In genomic region chr2:216571909-216572513, GRCh38 we compare ENCODE assay signal across 1 cellular context.
TF ChIP-seq lines count a peak whose summit lies in the region.

No MANE protein-coding gene starts in this region.

TF ChIP-seq in HepG2, 621 proteins besides CTCF, POLR2A, EP300 and RAD21 (continued from another document and continues in another):
- TF ChIP-seq LCORL (IDR thresholded peaks at IDR 0.05) (no peak), LCORL (CRISPR knock-in tag; IDR thresholded peaks at IDR 0.05) (peak; percentile 11; the same call in 1 of the 2 replicates), ZNF263 (CRISPR knock-in tag; IDR thresholded peaks at IDR 0.05) (no peak), SMC3 (IDR thresholded peaks at IDR 0.05; ENCODE audit: low read length) (no peak), FOXM1 (CRISPR knock-in tag; IDR thresholded peaks at IDR 0.05) (no peak), MXD1 (CRISPR knock-in tag; IDR thresholded peaks at IDR 0.05) (no peak), ZNF3 (CRISPR knock-in tag; IDR thresholded peaks at IDR 0.05) (no peak), ZMAT5 (CRISPR knock-in tag; IDR thresholded peaks at IDR 0.05; ENCODE audit: borderline replicate concordance, low read depth) (no peak), ZNF292 (CRISPR knock-in tag; IDR thresholded peaks at IDR 0.05; ENCODE audit: borderline replicate concordance, low read depth) (0 out of 2 replicates have a peak, but pooled peaks have one; percentile 30), CREB1 (IDR thresholded peaks at IDR 0.05) (no peak; the same call in 1 of the 2 replicates), CREB1 (CRISPR knock-in tag; IDR thresholded peaks at IDR 0.05) (no peak), ZNF274 (CRISPR knock-in tag; IDR thresholded peaks at IDR 0.05) (no peak), MEF2D (CRISPR knock-in tag; IDR thresholded peaks at IDR 0.05) (peak; percentile 92), HINFP (CRISPR knock-in tag; IDR thresholded peaks at IDR 0.05; ENCODE audit: low read depth) (no peak), FOXP1 (IDR thresholded peaks at IDR 0.05) (no peak), FOXP1 (CRISPR knock-in tag; IDR thresholded peaks at IDR 0.05) (no peak), TEF (CRISPR knock-in tag; IDR thresholded peaks at IDR 0.05) (no peak), ZNF546 (CRISPR knock-in tag; conservative IDR thresholded peaks at IDR 0.05) (no peak), ZNF749 (CRISPR knock-in tag; IDR thresholded peaks at IDR 0.05; ENCODE audit: borderline replicate concordance) (no peak), HOXD1 (CRISPR knock-in tag; IDR thresholded peaks at IDR 0.05) (no peak; the same call in 1 of the 2 replicates), PAF1 (CRISPR knock-in tag; IDR thresholded peaks at IDR 0.05) (no peak), KDM3A (CRISPR knock-in tag; IDR thresholded peaks at IDR 0.05; ENCODE audit: low read depth) (no peak), ZNF776 (CRISPR knock-in tag; IDR thresholded peaks at IDR 0.05) (no peak), BCL6 (CRISPR knock-in tag; IDR thresholded peaks at IDR 0.05) (no peak), ARNTL (CRISPR knock-in tag; IDR thresholded peaks at IDR 0.05) (0 out of 2 replicates have a peak, but pooled peaks have one; percentile 17), KAT7 (CRISPR knock-in tag; IDR thresholded peaks at IDR 0.05; ENCODE audit: borderline replicate concordance) (no peak), ZNF354B (CRISPR knock-in tag; IDR thresholded peaks at IDR 0.05) (no peak), KDM2A (CRISPR knock-in tag; IDR thresholded peaks at IDR 0.05; ENCODE audit: borderline replicate concordance, low read depth) (0 out of 2 replicates have a peak, but pooled peaks have one; percentile 13), TFDP2 (CRISPR knock-in tag; IDR thresholded peaks at IDR 0.05) (no peak), FOSL2 (CRISPR knock-in tag; IDR thresholded peaks at IDR 0.05) (peak; percentile 95), CC2D1A (CRISPR knock-in tag; IDR thresholded peaks at IDR 0.05) (no peak), MAF1 (CRISPR knock-in tag; IDR thresholded peaks at IDR 0.05; ENCODE audit: borderline replicate concordance) (no peak), FOXA1 (IDR thresholded peaks at IDR 0.05) (no peak; the same call in 1 of the 2 replicates), FOXA1 (CRISPR knock-in tag; IDR thresholded peaks at IDR 0.05) (peak; percentile 70), ZUFSP (CRISPR knock-in tag; IDR thresholded peaks at IDR 0.05; ENCODE audit: borderline replicate concordance) (no peak), GPN1 (CRISPR knock-in tag; IDR thresholded peaks at IDR 0.05; ENCODE audit: borderline replicate concordance) (no peak), NFIC (IDR thresholded peaks at IDR 0.05; ENCODE audit: low read length) (peak; percentile 17; the same call in 1 of the 2 replicates), ZNF773 (CRISPR knock-in tag; IDR thresholded peaks at IDR 0.05; ENCODE audit: borderline replicate concordance) (no peak), POGK (CRISPR knock-in tag; conservative IDR thresholded peaks at IDR 0.05) (no peak), SALL1 (CRISPR knock-in tag; IDR thresholded peaks at IDR 0.05) (no peak; the same call in 1 of the 2 replicates), DNMT3B (CRISPR knock-in tag; conservative IDR thresholded peaks at IDR 0.05) (no peak; the same call in 1 of the 2 replicates), ZBTB3 (CRISPR knock-in tag; IDR thresholded peaks at IDR 0.05; ENCODE audit: borderline replicate concordance, low read depth) (no peak), CCDC6 (CRISPR knock-in tag; IDR thresholded peaks at IDR 0.05) (peak; percentile 16; the same call in 1 of the 2 replicates), HDAC2 (CRISPR knock-in tag; IDR thresholded peaks at IDR 0.05) (peak; percentile 7; the same call in 1 of the 2 replicates), TAF15 (IDR thresholded peaks at IDR 0.05; ENCODE audit: low read depth, low read length, poor library complexity, severe bottlenecking) (no peak), ERF (CRISPR knock-in tag; IDR thresholded peaks at IDR 0.05) (no peak), ZBTB33 (CRISPR knock-in tag; IDR thresholded peaks at IDR 0.05) (no peak), MYC (CRISPR knock-in tag; IDR thresholded peaks at IDR 0.05; ENCODE audit: borderline replicate concordance) (no peak), FOXO1 (CRISPR knock-in tag; IDR thresholded peaks at IDR 0.05) (no peak), YEATS4 (CRISPR knock-in tag; IDR thresholded peaks at IDR 0.05; ENCODE audit: borderline replicate concordance) (no peak), ZNF816 (CRISPR knock-in tag; IDR thresholded peaks at IDR 0.05; ENCODE audit: borderline replicate concordance) (no peak), ZFP36L2 (CRISPR knock-in tag; IDR thresholded peaks at IDR 0.05) (no peak), AKNA (CRISPR knock-in tag; IDR thresholded peaks at IDR 0.05; ENCODE audit: borderline replicate concordance) (no peak), TSC22D2 (CRISPR knock-in tag; IDR thresholded peaks at IDR 0.05; ENCODE audit: borderline replicate concordance) (no peak), RORA (CRISPR knock-in tag; IDR thresholded peaks at IDR 0.05) (0 out of 2 replicates have a peak, but pooled peaks have one; percentile 80), GATAD2A (CRISPR knock-in tag; IDR thresholded peaks at IDR 0.05) (peak; percentile 67), ZFP82 (CRISPR knock-in tag; IDR thresholded peaks at IDR 0.05; ENCODE audit: borderline replicate concordance) (no peak), BRCA1 (CRISPR knock-in tag; IDR thresholded peaks at IDR 0.05) (no peak), KLF9 (CRISPR knock-in tag; IDR thresholded peaks at IDR 0.05; ENCODE audit: low read depth) (no peak), ZNF781 (CRISPR knock-in tag; IDR thresholded peaks at IDR 0.05; ENCODE audit: borderline replicate concordance, not compliant biosample characterization) (no peak), TGIF2 (CRISPR knock-in tag; IDR thresholded peaks at IDR 0.05) (no peak), ZNF784 (CRISPR knock-in tag; IDR thresholded peaks at IDR 0.05; ENCODE audit: borderline replicate concordance) (no peak), PTBP1 (IDR thresholded peaks at IDR 0.05; ENCODE audit: low read depth, low read length, poor library complexity, severe bottlenecking) (no peak)
